ENCODE assay signal across 28 cellular contexts in the genomic region with DNA sequence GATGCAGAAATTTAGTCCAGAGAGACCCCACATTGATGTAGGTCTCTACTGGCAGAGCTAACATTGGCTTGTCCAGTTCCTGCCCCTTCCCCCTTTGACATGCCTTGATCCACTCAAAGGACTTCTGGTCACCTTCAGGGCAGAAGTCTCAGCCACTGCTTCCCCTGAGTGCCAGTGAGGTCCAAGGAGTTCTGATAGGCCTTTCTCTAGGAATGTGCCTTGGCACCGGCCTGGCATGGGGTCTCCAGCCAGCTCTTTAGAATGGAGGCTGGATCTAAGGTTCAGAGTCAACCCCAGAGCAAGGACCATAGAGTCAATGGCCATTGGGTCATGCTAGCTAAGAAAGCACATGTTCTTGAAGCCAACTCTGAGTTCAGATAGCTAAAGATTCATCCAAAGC.
"Had no signal": no experiment of that assay in that cellular context is flagged by ENCODE, and none has a peak within 500 bp of the region (broad histone marks: within the 10 kb centered on the region; RNA-seq: fewer than 3 reads in every experiment).

No MANE protein-coding gene starts in this region.

- H3K4me1 Mint-ChIP-seq: stimulated activated effector memory CD8-positive, alpha-beta T cell treated with anti-CD3 and anti-CD28 coated beads, Interleukin-12 subunit alpha, Interleukin-12 subunit beta, amount 100 ng/mL, for 72 hours; stimulated activated memory B cell treated with anti-CD40 and anti-IgM and Interleukin-4, amounts not matched to agents 10 μg/mL and 1 μg/mL and 100 μg/mL, for 72 hours; stimulated activated naive B cell treated with anti-CD40 and anti-IgM and Interleukin-4, amounts not matched to agents 10 μg/mL and 1 μg/mL and 100 μg/mL, for 72 hours; stimulated activated naive CD8-positive, alpha-beta T cell treated with anti-CD3 and anti-CD28 coated beads, Interleukin-15, amount 100 ng/mL, for 72 hours had no signal

- H3K4me1 ChIP-seq: stomach, suprapubic skin, testis, thyroid gland, tibial nerve, transverse colon, upper lobe of right lung, uterus, vagina had no signal

- H3K36me3 ChIP-seq: stomach, suprapubic skin, thoracic aorta, thyroid gland, tibial nerve, transverse colon, upper lobe of left lung, upper lobe of right lung, uterus, vagina had no signal

- H3K27ac Mint-ChIP-seq: stimulated activated effector memory CD8-positive, alpha-beta T cell treated with anti-CD3 and anti-CD28 coated beads, Interleukin-12 subunit alpha, Interleukin-12 subunit beta, amount 100 ng/mL, for 72 hours; stimulated activated memory B cell treated with anti-CD40 and anti-IgM and Interleukin-4, amounts not matched to agents 10 μg/mL and 1 μg/mL and 100 μg/mL, for 72 hours; stimulated activated naive B cell treated with anti-CD40 and anti-IgM and Interleukin-4, amounts not matched to agents 10 μg/mL and 1 μg/mL and 100 μg/mL, for 72 hours; stimulated activated naive CD8-positive, alpha-beta T cell treated with anti-CD3 and anti-CD28 coated beads, Interleukin-15, amount 100 ng/mL, for 72 hours; stimulated activated naive CD8-positive, alpha-beta T cell treated with anti-CD3 and anti-CD28 coated beads, Interleukin-15, Interleukin-2, amounts not matched to agents 100 ng/mL and 50 ng/mL, for 24 hours; type B pancreatic cell had no signal

- H3K36me3 Mint-ChIP-seq: stimulated activated effector memory CD8-positive, alpha-beta T cell treated with anti-CD3 and anti-CD28 coated beads, Interleukin-12 subunit alpha, Interleukin-12 subunit beta, amount 100 ng/mL, for 72 hours; stimulated activated memory B cell treated with anti-CD40 and anti-IgM and Interleukin-4, amounts not matched to agents 10 μg/mL and 1 μg/mL and 100 μg/mL, for 72 hours; stimulated activated naive B cell treated with anti-CD40 and anti-IgM and Interleukin-4, amounts not matched to agents 10 μg/mL and 1 μg/mL and 100 μg/mL, for 72 hours; type B pancreatic cell had no signal

- ATAC-seq: stimulated activated effector memory CD8-positive, alpha-beta T cell treated with anti-CD3 and anti-CD28 coated beads, Interleukin-12 subunit alpha, Interleukin-12 subunit beta, amount 100 ng/mL, for 72 hours; stimulated activated memory B cell treated with anti-CD40 and anti-IgM and Interleukin-4, amounts not matched to agents 10 μg/mL and 1 μg/mL and 100 μg/mL, for 72 hours; stimulated activated naive B cell treated with anti-CD40 and anti-IgM and Interleukin-4, amounts not matched to agents 10 μg/mL and 1 μg/mL and 100 μg/mL, for 72 hours; stimulated activated naive CD8-positive, alpha-beta T cell treated with anti-CD3 and anti-CD28 coated beads, Interleukin-15, amount 100 ng/mL, for 72 hours; stimulated activated naive CD8-positive, alpha-beta T cell treated with anti-CD3 and anti-CD28 coated beads, Interleukin-15, Interleukin-2, amounts not matched to agents 100 U/mL and 50 U/mL, for 24 hours; upper lobe of right lung had no signal

- H3K27me3 ChIP-seq: suprapubic skin, testis, thyroid gland, tibial nerve, transverse colon, upper lobe of left lung, upper lobe of right lung, uterus, vagina had no signal

- FAIRE-seq: urothelium cell line had no signal

- H3K4me3 Mint-ChIP-seq: stimulated activated effector memory CD8-positive, alpha-beta T cell treated with anti-CD3 and anti-CD28 coated beads, Interleukin-12 subunit alpha, Interleukin-12 subunit beta, amount 100 ng/mL, for 72 hours; stimulated activated memory B cell treated with anti-CD40 and anti-IgM and Interleukin-4, amounts not matched to agents 10 μg/mL and 1 μg/mL and 100 μg/mL, for 72 hours; stimulated activated naive B cell treated with anti-CD40 and anti-IgM and Interleukin-4, amounts not matched to agents 10 μg/mL and 1 μg/mL and 100 μg/mL, for 72 hours; stimulated activated naive CD8-positive, alpha-beta T cell treated with anti-CD3 and anti-CD28 coated beads, Interleukin-15, amount 100 ng/mL, for 72 hours; stimulated activated naive CD8-positive, alpha-beta T cell treated with anti-CD3 and anti-CD28 coated beads, Interleukin-15, Interleukin-2, amounts not matched to agents 100 ng/mL and 50 ng/mL, for 24 hours; type B pancreatic cell had no signal

- H3K9me3 Mint-ChIP-seq: stimulated activated effector memory CD8-positive, alpha-beta T cell treated with anti-CD3 and anti-CD28 coated beads, Interleukin-12 subunit alpha, Interleukin-12 subunit beta, amount 100 ng/mL, for 72 hours; stimulated activated memory B cell treated with anti-CD40 and anti-IgM and Interleukin-4, amounts not matched to agents 10 μg/mL and 1 μg/mL and 100 μg/mL, for 72 hours; stimulated activated naive B cell treated with anti-CD40 and anti-IgM and Interleukin-4, amounts not matched to agents 10 μg/mL and 1 μg/mL and 100 μg/mL, for 72 hours; stimulated activated naive CD8-positive, alpha-beta T cell treated with anti-CD3 and anti-CD28 coated beads, Interleukin-15, amount 100 ng/mL, for 72 hours; stimulated activated naive CD8-positive, alpha-beta T cell treated with anti-CD3 and anti-CD28 coated beads, Interleukin-15, Interleukin-2, amounts not matched to agents 100 ng/mL and 50 ng/mL, for 24 hours had no signal

- H3K9me3 ChIP-seq: suprapubic skin, testis, thoracic aorta, thyroid gland, tibial nerve, transverse colon, upper lobe of left lung, upper lobe of right lung, uterus, vagina had no signal

- H3K27ac ChIP-seq: stomach, suprapubic skin, testis, thoracic aorta, thyroid gland, tibial nerve, transverse colon, upper lobe of left lung, upper lobe of right lung, uterus, vagina had no signal

- H3K4me3 ChIP-seq: stomach, suprapubic skin, testis, thoracic aorta, thyroid gland, tibial nerve, transverse colon, upper lobe of left lung, upper lobe of right lung, uterus, vagina had no signal

- DNase-seq: stimulated activated CD4-positive, alpha-beta T cell treated with anti-CD3 and anti-CD28 coated beads, Interleukin-2, amount 100 ng/mL, for 48 hours; stimulated activated CD4-positive, alpha-beta T cell treated with anti-CD3 and anti-CD28 coated beads, Interleukin-4, amount 100 ng/mL, for 1 hour; stimulated activated CD4-positive, alpha-beta T cell treated with anti-CD3 and anti-CD28 coated beads, Interleukin-4, amount 100 ng/mL, for 24 hours; stimulated activated CD4-positive, alpha-beta T cell treated with anti-CD3 and anti-CD28 coated beads, Interleukin-4, amount 100 ng/mL, for 4 hours; stimulated activated CD8-positive, alpha-beta memory T cell treated with anti-CD3 and anti-CD28 coated beads, Interleukin-4, amount 100 ng/mL, for 48 hours; stimulated activated naive B cell treated with anti-CD40 and anti-IgM and Interleukin-4, amounts not matched to agents 10 μg/mL and 1 μg/mL and 100 μg/mL, for 72 hours; stimulated activated naive CD4-positive, alpha-beta T cell; stimulated activated naive CD4-positive, alpha-beta T cell treated with Interleukin-2 at 50 U/mL for 16 hours; stimulated activated naive CD8-positive, alpha-beta T cell treated with anti-CD3 and anti-CD28 coated beads, Interleukin-15, amount 100 ng/mL, for 72 hours; stimulated activated naive CD8-positive, alpha-beta T cell treated with anti-CD3 and anti-CD28 coated beads, Interleukin-15, Interleukin-2, amounts not matched to agents 100 U/mL and 50 U/mL, for 24 hours; stomach; substantia nigra; testis; thyroid gland; transverse colon; trophoblast cell; upper lobe of left lung; upper lobe of right lung; uterus had no signal

- H3K27me3 Mint-ChIP-seq: stimulated activated memory B cell treated with anti-CD40 and anti-IgM and Interleukin-4, amounts not matched to agents 10 μg/mL and 1 μg/mL and 100 μg/mL, for 72 hours; stimulated activated naive CD8-positive, alpha-beta T cell treated with anti-CD3 and anti-CD28 coated beads, Interleukin-15, amount 100 ng/mL, for 72 hours; stimulated activated naive CD8-positive, alpha-beta T cell treated with anti-CD3 and anti-CD28 coated beads, Interleukin-15, Interleukin-2, amounts not matched to agents 100 ng/mL and 50 ng/mL, for 24 hours; type B pancreatic cell had no signal
